ENCODE assay signal across 9 cellular contexts in genomic region chr1:8004113-8004802, GRCh38. TPM values are rescaled to one million over a fixed set of nuclear protein-coding genes. Genes with fewer than 3 reads are reported as not detected.
A peak's percentile ranks its signal among the peaks of the same experiment; 100 is the strongest.
DNase-seq lines count a peak whose midpoint lies in the region; ATAC-seq and TF ChIP-seq lines count a peak whose summit lies in the region.
"Had no signal": no experiment of that assay in that cellular context is flagged by ENCODE, and none has a peak within 500 bp of the region (broad histone marks: within the 10 kb centered on the region; RNA-seq: fewer than 3 reads in every experiment).

No MANE protein-coding gene starts in this region.

- intact Hi-C loops in sigmoid colon (cut with DNase I): no loop called here

- H3K27ac ChIP-seq in GM23248 (peak overlapping the region; percentile 92), right atrium auricular region (peak overlapping the region; percentile 74 to 79), sigmoid colon (peak overlapping the region; percentile 74 to 84 (median 80))

- WGBS in GM23248 (ENCODE audit: low coverage in 1 of 2, low lambda C conversion rate in 2 of 2, missing lambda C conversion rate in 2 of 2), 2 experiments: 13 to 15% methylated on average over 18 of the region's 18 CpGs
- WGBS in sigmoid colon, 2 donors: 88 to 92% methylated on average over 18 of the region's 18 CpGs

- no peaks in the 10 kb centered on the region for H4K20me1 ChIP-seq in GM23248 (ENCODE audit: insufficient read depth)

- in situ Hi-C loops in GM23248 (cut with MboI): no loop called here

- H3K9ac ChIP-seq in GM23248: peak overlapping the region; percentile 79

- no peak for TF ChIP-seq EP300 in sigmoid colon (IDR thresholded peaks at IDR 0.05)

- H2AFZ ChIP-seq in GM23248: peak overlapping the region; percentile 25

- TF ChIP-seq CTCF in right atrium auricular region (IDR thresholded peaks at IDR 0.05) (no peak), sigmoid colon (IDR thresholded peaks at IDR 0.05) (no peak)

- H3K9me2 ChIP-seq in GM23248 (ENCODE audit: insufficient read depth): no peaks in the 10 kb centered on the region

- TF ChIP-seq POLR2A in sigmoid colon (IDR thresholded peaks at IDR 0.05): no peak

- no peaks in the 10 kb centered on the region for H3K79me2 ChIP-seq in GM23248 (ENCODE audit: insufficient read depth)

- H3K36me3 ChIP-seq in GM23248 (ENCODE audit: low read depth) (0 out of 2 replicates have a peak, but pooled peaks cover 3% of the 10 kb centered on the region), right atrium auricular region (no peaks in the 10 kb centered on the region), sigmoid colon (peaks cover 0 to 3% (median 0%) of the 10 kb centered on the region in 4 donors)

- H3K9me3 ChIP-seq in GM23248 (ENCODE audit: low read depth): no peaks in the 10 kb centered on the region
- no peaks in the 10 kb centered on the region for H3K9me3 ChIP-seq in right atrium auricular region
- H3K9me3 ChIP-seq in sigmoid colon: no peaks in the 10 kb centered on the region
- H3K9me3 ChIP-seq: tibial nerve had no signal

- H3K4me2 ChIP-seq in GM23248 (ENCODE audit: unreplicated experiment): peak overlapping the region; percentile 74

- peak overlapping the region; percentile 38 for H3K4me3 ChIP-seq in GM23248
- H3K4me3 ChIP-seq in right atrium auricular region: peak overlapping the region in 1 of 2 donors; percentile 9
- H3K4me3 ChIP-seq in sigmoid colon: no peak overlapping the region
- H3K4me3 ChIP-seq: tibial nerve had no signal

- ATAC-seq in GM19351 (IDR thresholded peaks at IDR 0.05; ENCODE audit: unreplicated experiment) (no peak), GM18909 (IDR thresholded peaks at IDR 0.05; ENCODE audit: poor library complexity, unreplicated experiment) (no peak)

- no peaks in the 10 kb centered on the region for H3K27me3 ChIP-seq in GM23248 (replicated peaks; ENCODE audit: insufficient read depth)
- H3K27me3 ChIP-seq in right atrium auricular region: no peaks in the 10 kb centered on the region
- H3K27me3 ChIP-seq in sigmoid colon: no peaks in the 10 kb centered on the region
- H3K27me3 ChIP-seq: tibial nerve had no signal

- H3F3A ChIP-seq in GM23248 (ENCODE audit: insufficient read depth): peaks cover 63% of the 10 kb centered on the region

- peak; percentile 58 for DNase-seq in GM23248
- DNase-seq in amygdala (lab: John Stamatoyannopoulos, UW): peak in 39 of 56 donors; percentile 6 to 76 (median 38)
- peak; percentile 58 for DNase-seq in right atrium auricular region (ENCODE audit: low spot score)
- DNase-seq in sigmoid colon: no peak
- no peak for DNase-seq in activated gamma-delta T cell (lab: John Stamatoyannopoulos, UW)
- DNase-seq in NCI-H1048 (lab: John Stamatoyannopoulos, UW): no peak

- peaks cover 38% of the 10 kb centered on the region for H3K4me1 ChIP-seq in GM23248 (ENCODE audit: insufficient read depth)
- peaks cover 0 to 27% of the 10 kb centered on the region in 2 donors for H3K4me1 ChIP-seq in right atrium auricular region
- peaks cover 0 to 26% (median 19%) of the 10 kb centered on the region in 4 donors for H3K4me1 ChIP-seq in sigmoid colon

RNA-seq across cellular contexts. Expression of gene ERRFI1, which starts 21.9 kb away (rescaled TPM):
- 50.8 and 55.1 TPM in 2 replicates for total RNA-seq in GM23248 (2014; rRNA removed; shearing (Covaris generic))
- polyA plus RNA-seq in GM23248 (2016; fragmentation: Nextera tagmentation; extraction: Ambion mirVana): 29.7 and 31.3 TPM in 2 replicates
- total RNA-seq in right atrium auricular region: 10 to 100 TPM; 33.0 to 34.5 TPM
- 100 to 1,000 TPM in 2 of 4 donors, 10 to 100 TPM in 2; 81.1 to 131 (median 101) TPM for total RNA-seq in sigmoid colon
- polyA plus RNA-seq in sigmoid colon: 10 to 100 TPM; 28.4 to 45.3 (median 28.8) TPM

RNA-seq across cellular contexts. Expression of gene PARK7, which starts 42.7 kb away (rescaled TPM):
- 191 and 198 TPM in 2 replicates for total RNA-seq in GM23248 (2014; rRNA removed; shearing (Covaris generic))
- polyA plus RNA-seq in GM23248 (2016; fragmentation: Nextera tagmentation; extraction: Ambion mirVana): 514 and 522 TPM in 2 replicates
- 100 to 1,000 TPM; 206 to 266 TPM for total RNA-seq in right atrium auricular region
- 100 to 1,000 TPM; 176 to 252 (median 222) TPM for total RNA-seq in sigmoid colon
- polyA plus RNA-seq in sigmoid colon: 100 to 1,000 TPM; 243 to 270 (median 243) TPM

Comparison
In these comparisons a context has a peak if more than half of its experiments do, and no peak if none do; other contexts are left out.
1. DNase-seq: peak in GM23248 (single experiment), amygdala (39 of 56) and right atrium auricular region (single experiment); none in sigmoid colon (single experiment), activated gamma-delta T cell (single experiment) and NCI-H1048 (single experiment).
2. Peak in every context shown above with its lines, with median percentiles within 50 percentile points of each other: H3K27ac ChIP-seq.